ENCODE assay signal across 1 cellular context in genomic region chr5:142104491-142104890, GRCh38.
TF ChIP-seq lines count a peak whose summit lies in the region.

No MANE protein-coding gene starts in this region.

TF ChIP-seq in HepG2, 621 proteins besides CTCF, POLR2A, EP300 and RAD21 (continued from another document):
- TF ChIP-seq, protein P1, sequence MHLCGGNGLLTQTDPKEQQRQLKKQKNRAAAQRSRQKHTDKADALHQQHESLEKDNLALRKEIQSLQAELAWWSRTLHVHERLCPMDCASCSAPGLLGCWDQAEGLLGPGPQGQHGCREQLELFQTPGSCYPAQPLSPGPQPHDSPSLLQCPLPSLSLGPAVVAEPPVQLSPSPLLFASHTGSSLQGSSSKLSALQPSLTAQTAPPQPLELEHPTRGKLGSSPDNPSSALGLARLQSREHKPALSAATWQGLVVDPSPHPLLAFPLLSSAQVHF (CRISPR knock-in tag; IDR thresholded peaks at IDR 0.05) = no peak
- no peak for TF ChIP-seq RBFOX2 (IDR thresholded peaks at IDR 0.05; ENCODE audit: low read depth, low read length)
